16 cellular contexts compared by ENCODE assay signal in the genomic region with DNA sequence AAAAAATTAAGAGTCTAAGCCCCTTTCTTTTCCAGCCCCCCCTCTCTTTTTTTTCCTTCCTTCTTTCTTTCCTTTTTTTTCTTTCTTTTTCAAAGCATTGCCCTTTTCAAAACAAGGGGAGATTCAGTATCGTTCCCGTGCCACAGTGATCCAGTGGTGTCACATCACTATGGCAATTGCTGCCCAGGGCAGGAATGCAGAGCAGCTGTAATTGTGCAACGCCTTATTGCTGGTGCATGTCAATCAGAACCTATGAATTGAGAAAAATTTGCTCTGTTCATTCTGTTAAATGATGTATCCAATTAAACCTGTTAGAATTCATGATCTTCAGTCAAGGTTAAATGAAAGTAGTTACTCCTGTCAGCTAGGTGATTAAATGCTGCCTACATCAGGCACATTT.
"Had no signal": no experiment of that assay in that cellular context is flagged by ENCODE, and none has a peak within 500 bp of the region (broad histone marks: within the 10 kb centered on the region; RNA-seq: fewer than 3 reads in every experiment).

No MANE protein-coding gene starts in this region.

- DNase-seq: activated CD4-positive, alpha-beta T cell treated with anti-CD3 and anti-CD28 coated beads, Interleukin-2, amount 50 U/mL, for 48 hours; activated CD4-positive, CD25-positive, alpha-beta regulatory T cell treated with anti-CD3 and anti-CD28 coated beads, Interleukin-2, amount 50 U/mL, for 72 hours; activated CD8-positive, alpha-beta memory T cell treated with anti-CD3 and anti-CD28 coated beads, Interleukin-2, amount 10 ng/mL, durations not matched to agents 7 days and 5 days; activated gamma-delta T cell; activated T-cell treated with anti-CD3 and anti-CD28 coated beads, Interleukin-2, amount 50 U/mL, for 4 hours; kidney; midbrain; naive thymus-derived CD4-positive, alpha-beta T cell; occipital lobe; stimulated activated CD4-positive, alpha-beta T cell treated with anti-CD3 and anti-CD28 coated beads, Interleukin-2, amount 100 ng/mL, for 48 hours; stimulated activated naive CD4-positive, alpha-beta T cell treated with Interleukin-2 at 50 U/mL for 16 hours had no signal

- H3K9me3 ChIP-seq: gastroesophageal sphincter, suprapubic skin, upper lobe of left lung had no signal

- H3K4me1 Mint-ChIP-seq: activated CD8-positive, alpha-beta memory T cell treated with anti-CD3 and anti-CD28 coated beads, Interleukin-2, amount 10 ng/mL, durations not matched to agents 7 days and 5 days had no signal

- ATAC-seq: activated CD8-positive, alpha-beta memory T cell treated with anti-CD3 and anti-CD28 coated beads, Interleukin-2, amount 10 ng/mL, durations not matched to agents 7 days and 5 days; activated T-cell treated with anti-CD3 and anti-CD28 coated beads, Interleukin-2, amount 50 U/mL, for 4 hours; gastroesophageal sphincter; naive thymus-derived CD4-positive, alpha-beta T cell had no signal

- H3K4me3 Mint-ChIP-seq: activated CD8-positive, alpha-beta memory T cell treated with anti-CD3 and anti-CD28 coated beads, Interleukin-2, amount 10 ng/mL, durations not matched to agents 7 days and 5 days; activated naive CD8-positive, alpha-beta T cell; activated T-cell treated with anti-CD3 and anti-CD28 coated beads, Interleukin-2, amount 50 U/mL, for 4 hours; naive thymus-derived CD4-positive, alpha-beta T cell had no signal

- H3K27ac Mint-ChIP-seq: activated CD8-positive, alpha-beta memory T cell treated with anti-CD3 and anti-CD28 coated beads, Interleukin-2, amount 10 ng/mL, durations not matched to agents 7 days and 5 days; activated naive CD8-positive, alpha-beta T cell; naive thymus-derived CD4-positive, alpha-beta T cell; progenitor cell of endocrine pancreas had no signal

- H3K36me3 Mint-ChIP-seq: activated CD8-positive, alpha-beta memory T cell treated with anti-CD3 and anti-CD28 coated beads, Interleukin-2, amount 10 ng/mL, durations not matched to agents 7 days and 5 days; activated naive CD8-positive, alpha-beta T cell; naive thymus-derived CD4-positive, alpha-beta T cell had no signal
